ENCODE assay signal across 1 cellular context in the genomic region with DNA sequence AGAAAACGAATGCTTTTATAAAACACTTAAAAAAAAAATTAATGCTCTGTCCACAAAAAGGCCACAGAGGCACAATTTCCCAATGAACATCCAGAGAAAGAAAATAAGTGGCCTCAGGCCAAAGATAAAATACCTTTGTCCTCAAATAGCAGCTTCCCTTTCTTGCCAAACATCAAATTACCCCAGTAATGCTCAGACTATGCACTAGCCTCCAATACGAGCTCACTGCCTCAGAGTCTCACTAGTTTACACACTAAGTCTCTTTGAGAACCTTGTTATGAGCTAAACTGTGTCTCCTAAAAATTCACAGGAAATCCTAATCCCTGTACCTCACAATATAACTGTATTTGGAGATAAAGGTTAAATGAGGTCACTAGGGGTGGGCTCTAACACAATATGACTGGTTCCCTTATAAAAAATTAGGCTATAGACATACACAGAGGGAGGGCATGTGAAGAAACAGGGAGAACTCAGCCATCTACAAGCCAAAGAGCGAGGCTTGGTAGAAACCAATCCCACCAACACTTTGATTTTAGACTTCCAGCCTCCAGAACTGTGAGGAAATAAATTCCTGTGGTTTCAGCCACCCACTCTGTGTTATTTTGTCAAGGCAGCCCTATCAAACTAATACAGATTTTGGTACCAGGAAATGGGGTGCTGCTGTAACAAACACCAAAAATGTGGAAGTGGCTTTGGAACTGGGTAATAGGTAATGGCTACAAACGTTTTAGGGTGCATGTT.
TF ChIP-seq lines count a peak whose summit lies in the region.

No MANE protein-coding gene starts in this region.

TF ChIP-seq in A549, 52 proteins besides CTCF, POLR2A, EP300 and RAD21 (continued from another document):
- TF ChIP-seq HMGXB4 (CRISPR knock-in tag; IDR thresholded peaks at IDR 0.05; ENCODE audit: borderline replicate concordance) (no peak), CHD4 (IDR thresholded peaks at IDR 0.05; ENCODE audit: borderline replicate concordance) (no peak)
